In genomic region chr19:679418-680286, GRCh38 we compare ENCODE assay signal across 8 cellular contexts. TPM values are rescaled to one million over a fixed set of nuclear protein-coding genes. Genes with fewer than 3 reads are reported as not detected.
DNase-seq lines count a peak whose midpoint lies in the region; ATAC-seq and TF ChIP-seq lines count a peak whose summit lies in the region.

No MANE protein-coding gene starts in this region.

- TF ChIP-seq CTCF in colonic mucosa (IDR thresholded peaks at IDR 0.05) (no peak), left lung (IDR thresholded peaks at IDR 0.05) (no peak)

- H3K27ac ChIP-seq in colonic mucosa, result peak overlapping the region; percentile 81
- peak overlapping the region; percentile 91 to 92 for H3K27ac ChIP-seq in left lung

- H3K4me1 ChIP-seq in colonic mucosa (no peaks in the 10 kb centered on the region), left lung (peaks cover 11 to 54% of the 10 kb centered on the region in 2 donors)

- H3K9ac ChIP-seq in colonic mucosa (ENCODE audit: low read depth in 2 of 2, low read length in 2 of 2), result peak overlapping the region; percentile 51 to 90

- H3K4me3 ChIP-seq in colonic mucosa (peak overlapping the region; percentile 58), left lung (peak overlapping the region; percentile 60)

- no peaks in the 10 kb centered on the region for H3K9me3 ChIP-seq in colonic mucosa
- H3K9me3 ChIP-seq in left lung, result no peaks in the 10 kb centered on the region

- peak; percentile 1 for ATAC-seq in GM18519 (IDR thresholded peaks at IDR 0.05; ENCODE audit: low FRiP score, unreplicated experiment)
- peak; percentile 2 for ATAC-seq in HG03097 (IDR thresholded peaks at IDR 0.05; ENCODE audit: low FRiP score, unreplicated experiment)
- ATAC-seq in SK-N-SH treated with all-trans-retinoic acid at 6 μM for 48 hours, result peak; percentile 14
- peak; percentile 3 for ATAC-seq in left lung

- H3K27me3 ChIP-seq in colonic mucosa (peaks cover 19% of the 10 kb centered on the region), left lung (peaks cover 0 to 33% of the 10 kb centered on the region in 2 donors)

- intact Hi-C loops in colonic mucosa (cut with DNase I), result no loop called here
- intact Hi-C loops in left lung (cut with DNase I), result no loop called here

- peak; percentile 54 for DNase-seq in AG08395 (ENCODE audit: low spot score)
- peak; percentile 58 for DNase-seq in colonic mucosa
- peak; percentile 80 to 89 for DNase-seq in left lung
- peak; percentile 39 for DNase-seq in stimulated activated CD4-positive, alpha-beta T cell treated with anti-CD3 and anti-CD28 coated beads, Interleukin-4, amount 100 ng/mL, for 1 hour
- no peak for DNase-seq in SHP77 treated with DMSO at 0.1 percent for 48 hours (lab: John Stamatoyannopoulos, UW)

- no peaks in the 10 kb centered on the region for H3K36me3 ChIP-seq in colonic mucosa
- H3K36me3 ChIP-seq in left lung, result no peaks in the 10 kb centered on the region

TF ChIP-seq in SK-N-SH treated with all-trans-retinoic acid at 6 μM for 48 hours, 23 proteins besides CTCF, POLR2A, EP300 and RAD21:
- TF ChIP-seq ARNTL (CRISPR knock-in tag; IDR thresholded peaks at IDR 0.05; ENCODE audit: borderline replicate concordance, low read depth), result no peak
- no peak for TF ChIP-seq TOX (CRISPR knock-in tag; IDR thresholded peaks at IDR 0.05; ENCODE audit: borderline replicate concordance)
- peak; percentile 84; the same call in 1 of the 2 replicates for TF ChIP-seq PATZ1 (CRISPR knock-in tag; IDR thresholded peaks at IDR 0.05; ENCODE audit: borderline replicate concordance)
TF ChIP-seq in SK-N-SH treated with all-trans-retinoic acid at 6 μM for 48 hours: peak in this region for 1.

RNA-seq across cellular contexts. Expression of gene FSTL3, which starts 3.5 kb away (rescaled TPM):
- 10 to 100 TPM in 1 of 2 donors, 1 to 10 TPM in 1; 4.5 to 10.1 TPM for total RNA-seq in colonic mucosa
- total RNA-seq in left lung, result 100 to 1,000 TPM in 1 of 2 donors, 10 to 100 TPM in 1; 94.8 to 145 TPM

RNA-seq across cellular contexts. Expression of gene PRSS57, which starts 15.6 kb away (rescaled TPM):
- total RNA-seq in colonic mucosa (not detected), left lung (not detected)

RNA-seq across cellular contexts. Expression of gene RNF126, which starts 16.6 kb away (rescaled TPM):
- total RNA-seq in colonic mucosa, result 10 to 100 TPM; 54.6 to 74.7 TPM
- total RNA-seq in left lung, result 10 to 100 TPM; 24.3 to 34.0 TPM

RNA-seq across cellular contexts. Expression of gene PALM, which starts 29.1 kb away (rescaled TPM):
- total RNA-seq in colonic mucosa, result 10 to 100 TPM in 1 of 2 donors, 1 to 10 TPM in 1; 3.9 to 13.5 TPM
- 10 to 100 TPM; 30.2 to 33.0 TPM for total RNA-seq in left lung

RNA-seq across cellular contexts. Expression of gene FGF22, which starts 40.0 kb away (rescaled TPM):
- total RNA-seq in colonic mucosa, result not detected
- total RNA-seq in left lung, result under 1 TPM; 0.21 to 0.29 TPM

Comparison
In these comparisons a context has a peak if more than half of its experiments do, and no peak if none do; other contexts are left out.
1. RNA of gene FSTL3, which starts 3.5 kb away (total RNA-seq): 94.8 to 145 TPM in left lung; 4.5 to 10.1 TPM in colonic mucosa; every median in the first group is over 4 times any median in the second.
2. Peak in every context shown above with its lines, with median percentiles within 50 percentile points of each other: ATAC-seq.